8 cellular contexts compared by ENCODE assay signal in genomic region chr12:96906498-96906848, GRCh38. TPM values are rescaled to one million over a fixed set of nuclear protein-coding genes. Genes with fewer than 3 reads are reported as not detected.
DNase-seq lines count a peak whose midpoint lies in the region; ATAC-seq and TF ChIP-seq lines count a peak whose summit lies in the region.

No MANE protein-coding gene starts in this region.

- H3K4me3 ChIP-seq in H7 (ENCODE audit: insufficient read depth, low read depth, low read length) (peak overlapping the region; percentile 74), WI38 (ENCODE audit: low read depth, low read length) (peak overlapping the region; percentile 85), foreskin fibroblast (ENCODE audit: low read depth in 1 of 2, low read length in 2 of 2) (peak overlapping the region; percentile 88 to 89), skeletal muscle satellite cell (ENCODE audit: low read length) (peak overlapping the region; percentile 86)

- H3K9me3 ChIP-seq in skeletal muscle satellite cell (replicated peaks; ENCODE audit: low read length): no peaks in the 10 kb centered on the region

- peak overlapping the region; percentile 86 for H3K9ac ChIP-seq in skeletal muscle satellite cell (ENCODE audit: low read depth, low read length)

- POLR2A ChIA-PET in HEK293T (lab: Yijun Ruan, JAX): no interaction called here

- TF ChIP-seq CTCF in WI38 (IDR thresholded peaks at IDR 0.05; ENCODE audit: low read depth, low read length) (no peak), foreskin fibroblast (IDR thresholded peaks at IDR 0.05; ENCODE audit: low read depth, low read length) (no peak)

- H3K27me3 ChIP-seq in H7 (ENCODE audit: control insufficient read depth, insufficient read depth, low read length): no peaks in the 10 kb centered on the region
- no peaks in the 10 kb centered on the region for H3K27me3 ChIP-seq in skeletal muscle satellite cell (ENCODE audit: control insufficient read depth, insufficient read depth, low read length)

- peak overlapping the region; percentile 89 for H3K4me2 ChIP-seq in skeletal muscle satellite cell (ENCODE audit: low read length)

- no peak for DNase-seq in H7
- peak in 1 of 2 donors; percentile 7 for DNase-seq in foreskin fibroblast
- DNase-seq in NCI-H2081 treated with DMSO at 0.1 percent for 48 hours (lab: John Stamatoyannopoulos, UW): no peak
- no peak for DNase-seq in HEK293T (ENCODE audit: extremely low spot score)
- no peak for DNase-seq in NCI-H748 treated with DMSO at 0.1 percent for 48 hours (lab: John Stamatoyannopoulos, UW)

- H3K36me3 ChIP-seq in H7 (replicated peaks; ENCODE audit: control insufficient read depth, insufficient read depth, low read length): no peaks in the 10 kb centered on the region
- no peaks in the 10 kb centered on the region for H3K36me3 ChIP-seq in skeletal muscle satellite cell (ENCODE audit: insufficient read depth, low read length)

- no peak for ATAC-seq in GM18861 (IDR thresholded peaks at IDR 0.05; ENCODE audit: unreplicated experiment)

- peaks cover 12% of the 10 kb centered on the region for H3K4me1 ChIP-seq in skeletal muscle satellite cell (ENCODE audit: control insufficient read depth, insufficient read depth, low read length)

- CTCF ChIA-PET in HEK293T (lab: Yijun Ruan, JAX): no interaction called here

TF ChIP-seq in HEK293T, 16 proteins besides CTCF, POLR2A, EP300 and RAD21:
- no peak for TF ChIP-seq PKNOX1 (IDR thresholded peaks at IDR 0.05)
- no peak for TF ChIP-seq FOXM1 (IDR thresholded peaks at IDR 0.05; ENCODE audit: borderline replicate concordance)

RNA-seq across cellular contexts. Expression of gene NEDD1, which starts 0.6 kb away (rescaled TPM):
- total RNA-seq in H7 (2014; rRNA removed; shearing (Covaris generic)): 32.4 and 50.7 TPM in 2 replicates
- 16.8 and 17.5 TPM in 2 replicates for total RNA-seq in skeletal muscle satellite cell (2012; rRNA removed)
